8 cellular contexts compared by ENCODE assay signal in genomic region chr12:54603173-54603814, GRCh38. TPM values are rescaled to one million over a fixed set of nuclear protein-coding genes. Genes with fewer than 3 reads are reported as not detected.
DNase-seq lines count a peak whose midpoint lies in the region; ATAC-seq and TF ChIP-seq lines count a peak whose summit lies in the region.

No MANE protein-coding gene starts in this region.

- H3K36me3 ChIP-seq in right lobe of liver = no peaks in the 10 kb centered on the region

- H3K9me3 ChIP-seq in right lobe of liver = no peaks in the 10 kb centered on the region

- no peaks in the 10 kb centered on the region for H3K4me1 ChIP-seq in right lobe of liver

- WGBS in right lobe of liver (ENCODE audit: insufficient coverage, low coverage, low lambda C conversion rate, missing lambda C conversion rate) = 16% methylated on average over 7 of the region's 8 CpGs

- CTCF ChIA-PET in AG04449 (lab: Yijun Ruan, JAX) = interaction anchor here (1.4 to 4.3 kb wide), 8 partner anchors 9 to 98 kb away, joined by 3 to 24 read pairs (median 4); partner anchors contain the start of gene PPP1R1A

- DNase-seq in AG04449 (ENCODE audit: low read depth, low spot score) (no peak), NCI-H2196 (lab: John Stamatoyannopoulos, UW; ENCODE audit: unreplicated experiment) (peak; percentile 69), choroid plexus epithelial cell (ENCODE audit: low read depth) (peak; percentile 89), right lobe of liver (peak in 2 of 3 donors; percentile 46 to 72)
- peak; percentile 20 for DNase-seq in stimulated activated CD8-positive, alpha-beta memory T cell treated with anti-CD3 and anti-CD28 coated beads, Interleukin-12 subunit alpha, Interleukin-12 subunit beta, amount 100 ng/mL, for 4 hours (ENCODE audit: low read depth)

- intact Hi-C loops in right lobe of liver (cut with DNase I) = no loop called here

- no peak overlapping the region for H3K27ac ChIP-seq in right lobe of liver

- no peak overlapping the region for H3K4me3 ChIP-seq in AG04449 (ENCODE audit: low read depth, low read length)
- H3K4me3 ChIP-seq in choroid plexus epithelial cell (ENCODE audit: low read depth, low read length) = no peak overlapping the region
- no peak overlapping the region for H3K4me3 ChIP-seq in right lobe of liver

- peak; percentile 72 for TF ChIP-seq CTCF in AG04449 (IDR thresholded peaks at IDR 0.05; ENCODE audit: insufficient read depth, low read length, missing control alignments)
- TF ChIP-seq CTCF in choroid plexus epithelial cell (conservative IDR thresholded peaks at IDR 0.05; ENCODE audit: low read depth, low read length) = peak; percentile 91
- peak; percentile 60 to 80 (median 76) for TF ChIP-seq CTCF in right lobe of liver (IDR thresholded peaks at IDR 0.05)

- no peaks in the 10 kb centered on the region for H3K27me3 ChIP-seq in right lobe of liver

- TF ChIP-seq POLR2A in right lobe of liver (IDR thresholded peaks at IDR 0.05) = no peak

- POLR2A ChIA-PET in AG04449 (lab: Yijun Ruan, JAX) = no interaction called here

- ATAC-seq in GM18511 (IDR thresholded peaks at IDR 0.05; ENCODE audit: unreplicated experiment) = peak; percentile 96
- ATAC-seq in HG02973 (IDR thresholded peaks at IDR 0.05; ENCODE audit: unreplicated experiment) = peak; percentile 93
- ATAC-seq in activated CD4-positive, CD25-positive, alpha-beta regulatory T cell treated with anti-CD3 and anti-CD28 coated beads, Interleukin-2, amount 50 U/mL, for 24 hours = peak; percentile 70 to 72
- peak; percentile 91 to 98 (median 94) for ATAC-seq in right lobe of liver

RNA-seq across cellular contexts. Expression of gene PPP1R1A, which starts 14.8 kb away (rescaled TPM):
- 100 to 1,000 TPM in 2 of 6 experiments, 10 to 100 TPM in 4; 15.6 to 153 (median 54.5) TPM for total RNA-seq in right lobe of liver

RNA-seq across cellular contexts. Expression of gene LACRT, which starts 31.4 kb away (rescaled TPM):
- total RNA-seq in right lobe of liver = not detected

RNA-seq across cellular contexts. Expression of gene DCD, which starts 44.9 kb away (rescaled TPM):
- total RNA-seq in right lobe of liver = not detected

RNA-seq across cellular contexts. Expression of gene PDE1B, which starts 53.9 kb away (rescaled TPM):
- total RNA-seq in right lobe of liver = 1 to 10 TPM in 3 of 6 experiments, under 1 TPM in 3; 0.67 to 1.7 (median 1.0) TPM
